ENCODE assay signal across 8 cellular contexts in genomic region chr5:23029296-23029695, GRCh38.
"Had no signal": no experiment of that assay in that cellular context is flagged by ENCODE, and none has a peak within 500 bp of the region (broad histone marks: within the 10 kb centered on the region; RNA-seq: fewer than 3 reads in every experiment).

No MANE protein-coding gene starts in this region.

- H3K9me3 ChIP-seq: HAP-1 had no signal

- H3K4me1 ChIP-seq: HAP-1 had no signal

- DNase-seq: GM23248, GOT3, H7, HFFc6 had no signal

- H3K9ac ChIP-seq: GM23248 had no signal

- H2AFZ ChIP-seq: GM23248 had no signal

- H3K36me3 ChIP-seq: HAP-1 had no signal

- H3K27ac ChIP-seq: GM23248, HL-60 had no signal

- ATAC-seq: HCT116, HepG2 had no signal

- H3K4me3 ChIP-seq: GM23248, HAP-1 had no signal
